In genomic region chr1:16151985-16152384, GRCh38 we compare ENCODE assay signal across 15 cellular contexts. TPM values are rescaled to one million over a fixed set of nuclear protein-coding genes. Genes with fewer than 3 reads are reported as not detected.
A peak's percentile ranks its signal among the peaks of the same experiment; 100 is the strongest.
DNase-seq lines count a peak whose midpoint lies in the region; ATAC-seq, FAIRE-seq and TF ChIP-seq lines count a peak whose summit lies in the region.
"Had no signal": no experiment of that assay in that cellular context is flagged by ENCODE, and none has a peak within 500 bp of the region (broad histone marks: within the 10 kb centered on the region; RNA-seq: fewer than 3 reads in every experiment).

No MANE protein-coding gene starts in this region.

- peaks cover 23% of the 10 kb centered on the region for H3K79me1 ChIP-seq in neuronal stem cell (ENCODE audit: low read depth, low read length)

- no peak for FAIRE-seq in A549 (lab: Jason Lieb, UNC)
- FAIRE-seq: urothelium cell line had no signal

- H3K4me2 ChIP-seq in A549 (peak overlapping the region; percentile 98), PC-3 (ENCODE audit: low read length) (peak overlapping the region; percentile 96), neuronal stem cell (ENCODE audit: insufficient read depth, low read length, poor library complexity, severe bottlenecking) (no peak overlapping the region)

- peaks cover 76% of the 10 kb centered on the region for H3K36me3 ChIP-seq in PC-3 (ENCODE audit: low read depth, low read length)
- peaks cover 38 to 44% of the 10 kb centered on the region in 2 donors for H3K36me3 ChIP-seq in neuronal stem cell (replicated peaks in 1 of 2; ENCODE audit: control insufficient read depth in 2 of 2, insufficient read depth in 2 of 2, low read length in 2 of 2)

- no peaks in the 10 kb centered on the region for H3K9me2 ChIP-seq in PC-3 (replicated peaks; ENCODE audit: low read length)

- H2AFZ ChIP-seq in PC-3 (ENCODE audit: low read length) (no peak overlapping the region), neuronal stem cell (ENCODE audit: low read length) (no peak overlapping the region)

- H3K27me3 ChIP-seq in PC-3 (ENCODE audit: low read length) (no peaks in the 10 kb centered on the region), neuronal stem cell (ENCODE audit: control insufficient read depth in 3 of 3, insufficient read depth in 3 of 3, low read depth in 1 of 3, low read length in 3 of 3) (no peaks in the 10 kb centered on the region)

- POLR2A ChIA-PET in A549 (lab: Yijun Ruan, JAX) (interaction anchor here (1.0 to 1.8 kb wide), 4 partner anchors 8 to 31 kb away, joined by 3 to 4 read pairs (median 3); no protein-coding TSS in a partner anchor), PC-3 (lab: Charles Lee; ENCODE audit: unreplicated experiment) (interaction anchor here (0.6 kb wide), 1 partner anchor 29 kb away, joined by 3 read pairs; no protein-coding TSS in a partner anchor)

- DNase-seq in A549 (ENCODE audit: low read depth in 1 of 2, low spot score in 1 of 2) (no peak), PC-3 (no peak), epithelial cell of esophagus (ENCODE audit: low read depth) (no peak), neuronal stem cell (ENCODE audit: low spot score) (no peak), HuH-7.5 (ENCODE audit: low spot score) (no peak)
- DNase-seq in natural killer cell treated with Interleukin-12 subunit alpha and Interleukin-12 subunit beta and Interleukin-15 and Interleukin-18, amount 100 ng/mL, for 72 hours (ENCODE audit: low spot score) = no peak
- DNase-seq: activated CD4-positive, alpha-beta T cell treated with anti-CD3 and anti-CD28 coated beads, Interleukin-2, amount 10 ng/mL, durations not matched to agents 7 days and 5 days; activated naive CD4-positive, alpha-beta T cell treated with anti-CD3 and anti-CD28 coated beads, Interleukin-2, amount 10 ng/mL, durations not matched to agents 7 days and 5 days; effector memory CD4-positive, alpha-beta T cell; NCI-H446; nucleus accumbens had no signal

- intact Hi-C loops in PC-3 (cut with micrococcal nuclease) = no loop called here

- peaks cover 72% of the 10 kb centered on the region for H4K20me1 ChIP-seq in PC-3 (ENCODE audit: low read length)

- H3K27ac Mint-ChIP-seq in natural killer cell treated with Interleukin-12 subunit alpha and Interleukin-12 subunit beta and Interleukin-15 and Interleukin-18, amount 100 ng/mL, for 72 hours = peak overlapping the region in 1 of 2 donors; percentile 29
- H3K27ac Mint-ChIP-seq: activated CD4-positive, alpha-beta T cell treated with anti-CD3 and anti-CD28 coated beads, Interleukin-2, amount 10 ng/mL, durations not matched to agents 7 days and 5 days; activated naive CD4-positive, alpha-beta T cell treated with anti-CD3 and anti-CD28 coated beads, Interleukin-2, amount 10 ng/mL, durations not matched to agents 7 days and 5 days had no signal

- WGBS in A549 (ENCODE audit: missing lambda C conversion rate) = 25% methylated on average over 4 of the region's 4 CpGs
- no CpG with 5 or more reads among the region's 4 CpGs for WGBS in neuronal stem cell (ENCODE audit: extremely low coverage in 2 of 2, insufficient read length in 2 of 2, insufficient replicate concordance in 1 of 2), 2 donors

- H3K36me3 Mint-ChIP-seq in natural killer cell treated with Interleukin-12 subunit alpha and Interleukin-12 subunit beta and Interleukin-15 and Interleukin-18, amount 100 ng/mL, for 72 hours = no peaks in the 10 kb centered on the region
- H3K36me3 Mint-ChIP-seq: activated naive CD4-positive, alpha-beta T cell treated with anti-CD3 and anti-CD28 coated beads, Interleukin-2, amount 10 ng/mL, durations not matched to agents 7 days and 5 days had no signal

- peaks cover 1 to 3% of the 10 kb centered on the region in 2 donors for H3K27me3 Mint-ChIP-seq in natural killer cell treated with Interleukin-12 subunit alpha and Interleukin-12 subunit beta and Interleukin-15 and Interleukin-18, amount 100 ng/mL, for 72 hours

- no peak for TF ChIP-seq POLR2A in A549 (IDR thresholded peaks at IDR 0.05; ENCODE audit: low read length)

- TF ChIP-seq CTCF in A549 (IDR thresholded peaks at IDR 0.05) (no peak), PC-3 (conservative IDR thresholded peaks at IDR 0.05; ENCODE audit: low read depth, low read length) (no peak), epithelial cell of esophagus (IDR thresholded peaks at IDR 0.05; ENCODE audit: insufficient read depth, low read depth, low read length, missing control alignments) (no peak)

- no peaks in the 10 kb centered on the region for H3K9me3 ChIP-seq in A549
- H3K9me3 ChIP-seq in PC-3 (ENCODE audit: low read length) = no peaks in the 10 kb centered on the region
- no peaks in the 10 kb centered on the region for H3K9me3 ChIP-seq in neuronal stem cell (replicated peaks in 1 of 2; ENCODE audit: control insufficient read depth in 2 of 2, insufficient read depth in 1 of 2, low read depth in 1 of 2, low read length in 2 of 2)

- H2BK12ac ChIP-seq in neuronal stem cell (ENCODE audit: low read length) = no peak overlapping the region

- H2AK5ac ChIP-seq in neuronal stem cell (ENCODE audit: low read depth, low read length) = peak overlapping the region; percentile 22

- H3K14ac ChIP-seq in neuronal stem cell (ENCODE audit: low read length) = no peak overlapping the region

- peak overlapping the region; percentile 10 for H2BK120ac ChIP-seq in neuronal stem cell (ENCODE audit: low read depth, low read length)

- H3K4me3 Mint-ChIP-seq in natural killer cell treated with Interleukin-12 subunit alpha and Interleukin-12 subunit beta and Interleukin-15 and Interleukin-18, amount 100 ng/mL, for 72 hours = no peak overlapping the region
- H3K4me3 Mint-ChIP-seq: activated CD4-positive, alpha-beta T cell treated with anti-CD3 and anti-CD28 coated beads, Interleukin-2, amount 10 ng/mL, durations not matched to agents 7 days and 5 days; activated naive CD4-positive, alpha-beta T cell treated with anti-CD3 and anti-CD28 coated beads, Interleukin-2, amount 10 ng/mL, durations not matched to agents 7 days and 5 days had no signal

- ATAC-seq in A549 (no peak), PC-3 (no peak), HG02840 (IDR thresholded peaks at IDR 0.05; ENCODE audit: low FRiP score, unreplicated experiment) (no peak), GM21737 (IDR thresholded peaks at IDR 0.05; ENCODE audit: unreplicated experiment) (no peak)
- no peak for ATAC-seq in natural killer cell treated with Interleukin-12 subunit alpha and Interleukin-12 subunit beta and Interleukin-15 and Interleukin-18, amount 100 ng/mL, for 72 hours

- H3K4me1 ChIP-seq in A549 = peaks cover 64% of the 10 kb centered on the region
- H3K4me1 ChIP-seq in PC-3 (ENCODE audit: insufficient read depth, low read length) = peaks cover 60% of the 10 kb centered on the region
- peaks cover 45 to 46% of the 10 kb centered on the region in 2 donors for H3K4me1 ChIP-seq in neuronal stem cell (ENCODE audit: control insufficient read depth in 2 of 2, insufficient read depth in 1 of 2, low read depth in 1 of 2, low read length in 2 of 2)

- H2BK15ac ChIP-seq in neuronal stem cell (ENCODE audit: low read length) = peak overlapping the region; percentile 1

- no peak overlapping the region for H4K91ac ChIP-seq in neuronal stem cell (ENCODE audit: low read depth, low read length, poor library complexity)

- CTCF ChIA-PET in A549 (lab: Yijun Ruan, JAX) (interaction anchor here (1.0 to 16.2 kb wide), 4 partner anchors 18 to 74 kb away, joined by 3 to 222 read pairs (median 78); partner anchors contain the start of gene FAM131C), PC-3 (lab: Charles Lee) (no interaction called here)

- peaks cover 23% of the 10 kb centered on the region for H3F3A ChIP-seq in PC-3 (ENCODE audit: low read length, unreplicated experiment)

- no peaks in the 10 kb centered on the region for H3K9me3 Mint-ChIP-seq in natural killer cell treated with Interleukin-12 subunit alpha and Interleukin-12 subunit beta and Interleukin-15 and Interleukin-18, amount 100 ng/mL, for 72 hours
- H3K9me3 Mint-ChIP-seq: activated CD4-positive, alpha-beta T cell treated with anti-CD3 and anti-CD28 coated beads, Interleukin-2, amount 10 ng/mL, durations not matched to agents 7 days and 5 days; activated naive CD4-positive, alpha-beta T cell treated with anti-CD3 and anti-CD28 coated beads, Interleukin-2, amount 10 ng/mL, durations not matched to agents 7 days and 5 days had no signal

- H4K8ac ChIP-seq in neuronal stem cell (ENCODE audit: low read depth, low read length) = no peak overlapping the region

- H3K9ac ChIP-seq in PC-3 (ENCODE audit: low read length) = peak overlapping the region; percentile 93
- no peak overlapping the region for H3K9ac ChIP-seq in neuronal stem cell (ENCODE audit: low read depth, low read length, poor library complexity)

- no peak for TF ChIP-seq EP300 in A549 (IDR thresholded peaks at IDR 0.05)

- H3K4me3 ChIP-seq in A549 = peak overlapping the region; percentile 93
- H3K4me3 ChIP-seq in PC-3 (ENCODE audit: low read length) = peak overlapping the region; percentile 83
- H3K4me3 ChIP-seq in epithelial cell of esophagus (ENCODE audit: low read length) = peak overlapping the region; percentile 25
- no peak overlapping the region for H3K4me3 ChIP-seq in neuronal stem cell (ENCODE audit: low read length in 2 of 2)
- H3K4me3 ChIP-seq: SK-N-MC had no signal

- peak overlapping the region; percentile 97 to 100 for H3K27ac ChIP-seq in A549
- peak overlapping the region; percentile 52 for H3K27ac ChIP-seq in PC-3 (ENCODE audit: low read length)
- peak overlapping the region; percentile 20 for H3K27ac ChIP-seq in neuronal stem cell (replicated peaks; ENCODE audit: low read length)
- H3K27ac ChIP-seq: SK-N-MC had no signal

- H3K18ac ChIP-seq in neuronal stem cell (ENCODE audit: low read length) = peak overlapping the region; percentile 58

- H2BK5ac ChIP-seq in neuronal stem cell (ENCODE audit: low read length) = peak overlapping the region; percentile 84

- no peak overlapping the region for H3K4ac ChIP-seq in neuronal stem cell (ENCODE audit: low read length)

- peaks cover under 1 to 15% of the 10 kb centered on the region in 2 donors for H3K4me1 Mint-ChIP-seq in natural killer cell treated with Interleukin-12 subunit alpha and Interleukin-12 subunit beta and Interleukin-15 and Interleukin-18, amount 100 ng/mL, for 72 hours (ENCODE audit: low read depth in 2 of 2)

- no peak for TF ChIP-seq RAD21 in A549 (conservative IDR thresholded peaks at IDR 0.05 in 1 of 2, IDR thresholded peaks at IDR 0.05 in 1 of 2)

- BruUV-seq in PC-3 (replicated peaks; lab: Mats Ljungman, UMichigan) = no TSS peak

- peak overlapping the region; percentile 1 for H3K23ac ChIP-seq in neuronal stem cell (ENCODE audit: low read depth, low read length, poor library complexity)

- peaks cover 100% of the 10 kb centered on the region for H3K79me2 ChIP-seq in PC-3 (ENCODE audit: low read length)

RNA-seq across cellular contexts. Expression of gene EPHA2, which starts 3.9 kb away (rescaled TPM):
- 55.0 and 59.3 TPM in 2 replicates for polyA plus RNA-seq in A549 (2011; rRNA removed)
- polyA plus RNA-seq in A549 (2012; cell fraction: cytosol; rRNA removed) = 112 and 122 TPM in 2 replicates
- 317 and 462 TPM in 2 replicates for polyA plus RNA-seq in A549 (2012; cell fraction: nucleus; rRNA removed)
- polyA plus RNA-seq in A549 (2017; fragmentation: RNase III; extraction: RNeasy Plus Mini Kit Qiagen cat#74134 plus additional on column Dnase treatment) = 87.1 to 93.8 TPM (median 93.2 TPM) in 3 replicates
- 99.4 and 100.0 TPM in 2 replicates for polyA minus RNA-seq in A549 (2011; rRNA and poly(A)+ RNA removed)
- total RNA-seq in PC-3 (2014; rRNA removed) = 459 and 567 TPM in 2 replicates
- polyA plus RNA-seq in neuronal stem cell (2013, experiment 1 of 2) = 74.6 TPM
- 73.7 TPM for polyA plus RNA-seq in neuronal stem cell (2013, experiment 2 of 2)
- total RNA-seq in natural killer cell treated with Interleukin-12 subunit alpha and Interleukin-12 subunit beta and Interleukin-15 and Interleukin-18, amount 100 ng/mL, for 72 hours = not detected
- total RNA-seq: activated CD4-positive, alpha-beta T cell treated with anti-CD3 and anti-CD28 coated beads, Interleukin-2, amount 10 ng/mL, durations not matched to agents 7 days and 5 days had no signal

Comparison
In these comparisons a context has a peak if more than half of its experiments do, and no peak if none do; other contexts are left out.
1. H3K27ac ChIP-seq: peak in every context shown above with its lines; median percentile 98 in A549; 52 in PC-3; 20 in neuronal stem cell.
2. H3K4me3 ChIP-seq: peak in A549 (single experiment), PC-3 (single experiment) and epithelial cell of esophagus (single experiment); none in neuronal stem cell (0 of 2).
3. RNA of gene EPHA2, which starts 3.9 kb away (total RNA-seq): 459 to 567 TPM in PC-3; not detected in natural killer cell treated with Interleukin-12 subunit alpha and Interleukin-12 subunit beta and Interleukin-15 and Interleukin-18, amount 100 ng/mL, for 72 hours; every median in the first group is over 100 times any median in the second.